37 cellular contexts compared by ENCODE assay signal in genomic region chr3:129565902-129566301, GRCh38. TPM values are rescaled to one million over a fixed set of nuclear protein-coding genes. Genes with fewer than 3 reads are reported as not detected.
"Had no signal": no experiment of that assay in that cellular context is flagged by ENCODE, and none has a peak within 500 bp of the region (broad histone marks: within the 10 kb centered on the region; RNA-seq: fewer than 3 reads in every experiment).

No MANE protein-coding gene starts in this region.

- H3K4me1 Mint-ChIP-seq: stimulated activated naive CD8-positive, alpha-beta T cell treated with anti-CD3 and anti-CD28 coated beads, Interleukin-15, amount 100 ng/mL, for 72 hours had no signal

- H3K27me3 Mint-ChIP-seq: activated naive CD8-positive, alpha-beta T cell; progenitor cell of endocrine pancreas; stimulated activated naive CD8-positive, alpha-beta T cell treated with anti-CD3 and anti-CD28 coated beads, Interleukin-15, amount 100 ng/mL, for 72 hours had no signal

- H3K4me3 ChIP-seq: adrenal gland, body of pancreas, coronary artery, dorsolateral prefrontal cortex, heart left ventricle, lower lobe of right lung, ovary, right lobe of liver, tibial nerve had no signal

- DNase-seq: activated CD4-positive, alpha-beta T cell treated with anti-CD3 and anti-CD28 coated beads for 4 hours; activated CD4-positive, alpha-beta T cell treated with anti-CD3 and anti-CD28 coated beads, Interleukin-2, amount 50 U/mL, for 4 hours; activated effector memory CD4-positive, alpha-beta T cell treated with Interleukin-2 at 50 U/mL for 16 hours; activated naive CD4-positive, alpha-beta T cell treated with Interleukin-2 at 50 U/mL for 16 hours; activated T-cell treated with anti-CD3 and anti-CD28 coated beads for 4 hours; activated T-cell treated with anti-CD3 and anti-CD28 coated beads, Interleukin-2, amount 50 U/mL, for 72 hours; adrenal gland; aorta; body of pancreas; cerebellar nuclear complex; dorsolateral prefrontal cortex; effector memory CD4-positive, alpha-beta T cell; foreskin fibroblast; heart left ventricle; lower lobe of right lung; ovary; right lobe of liver; stimulated activated CD4-positive, alpha-beta T cell treated with anti-CD3 and anti-CD28 coated beads, Interleukin-4, amount 100 ng/mL, for 1 hour; stimulated activated naive CD8-positive, alpha-beta T cell treated with anti-CD3 and anti-CD28 coated beads, Interleukin-15, amount 100 ng/mL, for 72 hours; substantia nigra; T-helper 9 cell had no signal

- H3K36me3 Mint-ChIP-seq: activated naive CD8-positive, alpha-beta T cell had no signal

- H3K36me3 ChIP-seq: ovary had no signal

- H3K4me3 Mint-ChIP-seq: activated naive CD8-positive, alpha-beta T cell; activated T-cell treated with anti-CD3 and anti-CD28 coated beads, Interleukin-2, amount 50 U/mL, for 72 hours; nephron; stimulated activated naive CD8-positive, alpha-beta T cell treated with anti-CD3 and anti-CD28 coated beads, Interleukin-15, amount 100 ng/mL, for 72 hours had no signal

- ATAC-seq: activated T-cell treated with anti-CD3 and anti-CD28 coated beads, Interleukin-2, amount 50 U/mL, for 72 hours; body of pancreas; heart left ventricle; right lobe of liver; stimulated activated naive CD8-positive, alpha-beta T cell treated with anti-CD3 and anti-CD28 coated beads, Interleukin-15, amount 100 ng/mL, for 72 hours had no signal

- H3K9me3 ChIP-seq: adrenal gland, body of pancreas, heart left ventricle, lower lobe of right lung, ovary, right lobe of liver, tibial nerve had no signal

- H3K9me3 Mint-ChIP-seq: activated T-cell treated with anti-CD3 and anti-CD28 coated beads, Interleukin-2, amount 50 U/mL, for 72 hours; nephron; stimulated activated naive CD8-positive, alpha-beta T cell treated with anti-CD3 and anti-CD28 coated beads, Interleukin-15, amount 100 ng/mL, for 72 hours had no signal

- H3K27ac ChIP-seq: body of pancreas, dorsolateral prefrontal cortex, ovary, right lobe of liver, VCaP had no signal

- H3K27ac Mint-ChIP-seq: activated naive CD8-positive, alpha-beta T cell; activated T-cell treated with anti-CD3 and anti-CD28 coated beads, Interleukin-2, amount 50 U/mL, for 72 hours; progenitor cell of endocrine pancreas had no signal

- H3K4me1 ChIP-seq: body of pancreas, right lobe of liver had no signal

- FAIRE-seq: endothelial cell of umbilical vein, TTC549, urothelium cell line had no signal

- H3K27me3 ChIP-seq: adrenal gland, body of pancreas, dorsolateral prefrontal cortex, heart left ventricle, ovary, right lobe of liver, tibial nerve had no signal

RNA-seq across cellular contexts. Expression of gene H1-8, which starts 22.9 kb away (rescaled TPM):
- total RNA-seq: activated T-cell treated with anti-CD3 and anti-CD28 coated beads, Interleukin-2, amount 50 U/mL, for 72 hours; adrenal gland; aorta; body of pancreas; dorsolateral prefrontal cortex; endothelial cell of umbilical vein; heart left ventricle; kidney epithelial cell; lower lobe of right lung; mesenteric fat pad; mucosa of gallbladder; ovary; progenitor cell of endocrine pancreas; renal cortical epithelial cell; right lobe of liver; skeletal muscle tissue; T-helper 1 cell treated with Interleukin-12 subunit alpha and Interleukin-12 subunit beta and Interleukin-4 antibody, amounts not matched to agents 30 ng/mL and 1 ng/mL, for 36 hours; tibial nerve had no signal
- polyA plus RNA-seq: adrenal gland, aorta, endothelial cell of umbilical vein, esophagus, heart left ventricle had no signal

RNA-seq across cellular contexts. Expression of gene RHO, which starts 37.5 kb away (rescaled TPM):
- total RNA-seq: activated T-cell treated with anti-CD3 and anti-CD28 coated beads, Interleukin-2, amount 50 U/mL, for 72 hours; adrenal gland; body of pancreas; endothelial cell of umbilical vein; heart left ventricle; kidney epithelial cell; lower lobe of right lung; mesenteric fat pad; mucosa of gallbladder; renal cortical epithelial cell; right lobe of liver; skeletal muscle tissue; T-helper 1 cell treated with Interleukin-12 subunit alpha and Interleukin-12 subunit beta and Interleukin-4 antibody, amounts not matched to agents 30 ng/mL and 1 ng/mL, for 36 hours; tibial nerve had no signal
- polyA plus RNA-seq: adrenal gland, aorta, endothelial cell of umbilical vein, esophagus, ovary had no signal
